8 cellular contexts compared by ENCODE assay signal in genomic region chr7:158353606-158354570, GRCh38.
A peak's percentile ranks its signal among the peaks of the same experiment; 100 is the strongest.
DNase-seq lines count a peak whose midpoint lies in the region; ATAC-seq, FAIRE-seq and TF ChIP-seq lines count a peak whose summit lies in the region.

No MANE protein-coding gene starts in this region.

- peaks cover 80% of the 10 kb centered on the region for H4K20me1 ChIP-seq in HepG2 (ENCODE audit: insufficient read depth, low read length)

- CTCF ChIA-PET in HepG2 (lab: Yijun Ruan, JAX; ENCODE audit: low intra/inter-chr PET ratio, low total read pairs) = no interaction called here

- TF ChIP-seq EP300 in HepG2 (IDR thresholded peaks at IDR 0.05; ENCODE audit: low read depth in 2 of 2, low read length in 2 of 2) = no peak
- no peak for TF ChIP-seq EP300 in HepG2 (CRISPR knock-in tag; IDR thresholded peaks at IDR 0.05; ENCODE audit: borderline replicate concordance)

- in situ Hi-C loops in HepG2 (cut with HindIII; ENCODE audit: extremely low pct_ligation_motif_present, low pct_unique_long_range_greater_than_20kb) = loop anchor here (25.0 kb wide), 1 partner anchor 292 kb away; no protein-coding TSS in a partner anchor

- no peak overlapping the region for H3K4me3 ChIP-seq in HepG2 (replicated peaks in 1 of 3; ENCODE audit: insufficient read depth in 1 of 3, low read depth in 2 of 3, low read length in 3 of 3)

- no peaks in the 10 kb centered on the region; the same call in 1 of the 2 replicates for H3K9me3 ChIP-seq in HepG2 (ENCODE audit: low read length)

- no peak overlapping the region for H2AFZ ChIP-seq in HepG2 (ENCODE audit: low read length)

- DNase-seq in Daoy (ENCODE audit: low read depth) (peak; percentile 45), KG1 (lab: John Stamatoyannopoulos, UW) (peak; percentile 1), SW480 (ENCODE audit: low spot score) (peak; percentile 56), HepG2 (ENCODE audit: low spot score) (peak; percentile 22), HCEC 1CT (no peak), substantia nigra (lab: John Stamatoyannopoulos, UW) (no peak), hypothalamus (lab: John Stamatoyannopoulos, UW) (no peak)

- no peak overlapping the region for H3K9ac ChIP-seq in HepG2 (ENCODE audit: insufficient read depth, low read depth, low read length)

- H3K27ac ChIP-seq in HepG2 (ENCODE audit: extremely low read length, insufficient read depth, low read length) (no peak overlapping the region), substantia nigra (ENCODE audit: low read depth, low read length, poor library complexity, severe bottlenecking) (no peak overlapping the region)

- ATAC-seq in HepG2 (peak; percentile 59), GM18861 (IDR thresholded peaks at IDR 0.05; ENCODE audit: unreplicated experiment) (no peak)

- POLR2A ChIA-PET in HepG2 (lab: Yijun Ruan, JAX) = no interaction called here

- BruUV-seq in HepG2 (replicated peaks; lab: Mats Ljungman, UMichigan) = no TSS peak

- peak; percentile 76 for FAIRE-seq in HepG2 (lab: Jason Lieb, UNC)

- H3K4me2 ChIP-seq in HepG2 (ENCODE audit: low read depth, low read length) = no peak overlapping the region

- H3K4me1 ChIP-seq in HepG2 (ENCODE audit: insufficient read depth, low read length) = no peaks in the 10 kb centered on the region

- intact Hi-C loops in HepG2 (cut with micrococcal nuclease; ENCODE audit: unreplicated experiment) = loop anchor here (5.0 kb wide), 1 partner anchor 297 kb away; no protein-coding TSS in a partner anchor

- no peaks in the 10 kb centered on the region; a peak in 1 of 5 replicates for H3K27me3 ChIP-seq in HepG2 (ENCODE audit: control insufficient read depth in 1 of 2, insufficient read depth in 2 of 2, low read length in 2 of 2)

- TF ChIP-seq POLR2A in HepG2 (IDR thresholded peaks at IDR 0.05; ENCODE audit: insufficient read depth in 1 of 2, low read depth in 2 of 2, low read length in 2 of 2) = no peak

- TF ChIP-seq CTCF in HepG2 (CRISPR knock-in tag; IDR thresholded peaks at IDR 0.05) = peak; percentile 81

- no peaks in the 10 kb centered on the region for H3K36me3 ChIP-seq in HepG2 (replicated peaks in 1 of 2; ENCODE audit: control insufficient read depth in 1 of 2, insufficient read depth in 2 of 2, low read length in 2 of 2)

- H3K79me2 ChIP-seq in HepG2 (ENCODE audit: insufficient read depth, low read length) = no peaks in the 10 kb centered on the region

- TF ChIP-seq RAD21 in HepG2 (CRISPR knock-in tag; IDR thresholded peaks at IDR 0.05) = 0 out of 2 replicates have a peak, but pooled peaks have one; percentile 26

- WGBS in HepG2 (ENCODE audit: low lambda C conversion rate) = 39% methylated on average over 9 of the region's 12 CpGs

TF ChIP-seq in HepG2, 621 proteins besides CTCF, POLR2A, EP300 and RAD21:
- TF ChIP-seq MTA1 (CRISPR knock-in tag; IDR thresholded peaks at IDR 0.05; ENCODE audit: borderline replicate concordance) (no peak), STAG1 (CRISPR knock-in tag; IDR thresholded peaks at IDR 0.05) (peak; percentile 81), ZNF44 (CRISPR knock-in tag; IDR thresholded peaks at IDR 0.05) (no peak), ETS1 (CRISPR knock-in tag; IDR thresholded peaks at IDR 0.05) (no peak), ZNF230 (CRISPR knock-in tag; IDR thresholded peaks at IDR 0.05) (0 out of 2 replicates have a peak, but pooled peaks have one; percentile 80), HNRNPLL (IDR thresholded peaks at IDR 0.05; ENCODE audit: low read depth, low read length, poor library complexity, severe bottlenecking) (no peak), POLR2AphosphoS2 (IDR thresholded peaks at IDR 0.05; ENCODE audit: low read depth, low read length) (no peak), FUBP1 (CRISPR knock-in tag; IDR thresholded peaks at IDR 0.05; ENCODE audit: borderline replicate concordance) (no peak), ZNF687 (CRISPR knock-in tag; IDR thresholded peaks at IDR 0.05) (peak; percentile 23; the same call in 1 of the 2 replicates), ZNF678 (CRISPR knock-in tag; IDR thresholded peaks at IDR 0.05) (no peak), TOE1 (CRISPR knock-in tag; IDR thresholded peaks at IDR 0.05) (no peak), ZNF225 (CRISPR knock-in tag; IDR thresholded peaks at IDR 0.05) (peak; percentile 100; the same call in 1 of the 2 replicates), ZNF143 (CRISPR knock-in tag; IDR thresholded peaks at IDR 0.05) (no peak)
- TF ChIP-seq, protein P1, sequence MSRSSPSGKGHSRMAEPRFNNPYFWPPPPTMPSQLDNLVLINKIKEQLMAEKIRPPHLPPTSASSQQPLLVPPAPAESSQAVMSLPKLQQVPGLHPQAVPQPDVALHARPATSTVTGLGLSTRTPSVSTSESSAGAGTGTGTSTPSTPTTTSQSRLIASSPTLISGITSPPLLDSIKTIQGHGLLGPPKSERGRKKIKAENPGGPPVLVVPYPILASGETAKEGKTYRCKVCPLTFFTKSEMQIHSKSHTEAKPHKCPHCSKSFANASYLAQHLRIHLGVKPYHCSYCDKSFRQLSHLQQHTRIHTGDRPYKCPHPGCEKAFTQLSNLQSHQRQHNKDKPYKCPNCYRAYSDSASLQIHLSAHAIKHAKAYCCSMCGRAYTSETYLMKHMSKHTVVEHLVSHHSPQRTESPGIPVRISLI (CRISPR knock-in tag; IDR thresholded peaks at IDR 0.05; ENCODE audit: borderline replicate concordance) = no peak
- TF ChIP-seq, protein P2, sequence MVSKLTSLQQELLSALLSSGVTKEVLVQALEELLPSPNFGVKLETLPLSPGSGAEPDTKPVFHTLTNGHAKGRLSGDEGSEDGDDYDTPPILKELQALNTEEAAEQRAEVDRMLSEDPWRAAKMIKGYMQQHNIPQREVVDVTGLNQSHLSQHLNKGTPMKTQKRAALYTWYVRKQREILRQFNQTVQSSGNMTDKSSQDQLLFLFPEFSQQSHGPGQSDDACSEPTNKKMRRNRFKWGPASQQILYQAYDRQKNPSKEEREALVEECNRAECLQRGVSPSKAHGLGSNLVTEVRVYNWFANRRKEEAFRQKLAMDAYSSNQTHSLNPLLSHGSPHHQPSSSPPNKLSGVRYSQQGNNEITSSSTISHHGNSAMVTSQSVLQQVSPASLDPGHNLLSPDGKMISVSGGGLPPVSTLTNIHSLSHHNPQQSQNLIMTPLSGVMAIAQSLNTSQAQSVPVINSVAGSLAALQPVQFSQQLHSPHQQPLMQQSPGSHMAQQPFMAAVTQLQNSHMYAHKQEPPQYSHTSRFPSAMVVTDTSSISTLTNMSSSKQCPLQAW (CRISPR knock-in tag; IDR thresholded peaks at IDR 0.05) = peak; percentile 28; the same call in 1 of the 2 replicates

Comparison
In these comparisons a context has a peak if more than half of its experiments do, and no peak if none do; other contexts are left out.
1. DNase-seq: peak in Daoy (single experiment), KG1 (single experiment), SW480 (single experiment) and HepG2 (single experiment); none in HCEC 1CT (single experiment), substantia nigra (0 of 49) and hypothalamus (0 of 51).